In genomic region chr1:221429262-221429661, GRCh38 we compare ENCODE assay signal across 18 cellular contexts.
DNase-seq lines count a peak whose midpoint lies in the region; TF ChIP-seq lines count a peak whose summit lies in the region.
"Had no signal": no experiment of that assay in that cellular context is flagged by ENCODE, and none has a peak within 500 bp of the region (broad histone marks: within the 10 kb centered on the region; RNA-seq: fewer than 3 reads in every experiment).

No MANE protein-coding gene starts in this region.

- peaks cover 9% of the 10 kb centered on the region for H3K27me3 Mint-ChIP-seq in chondrocyte (ENCODE audit: low read depth)

- H3K36me3 Mint-ChIP-seq in chondrocyte (ENCODE audit: low read depth), result no peaks in the 10 kb centered on the region

- H3K4me1 Mint-ChIP-seq in chondrocyte (ENCODE audit: low read depth), result no peaks in the 10 kb centered on the region
- H3K4me1 Mint-ChIP-seq: activated B cell treated with CpG ODN at 0.5 μM for 24 hours; central memory CD8-positive, alpha-beta T cell had no signal

- H3K9me3 ChIP-seq in HEK293 (ENCODE audit: control insufficient read depth, insufficient read depth, low read depth, low read length), result no peaks in the 10 kb centered on the region

- POLR2A ChIA-PET in HEK293 (lab: Yijun Ruan, JAX), result no interaction called here
- POLR2A ChIA-PET in HEK293T (lab: Yijun Ruan, JAX), result no interaction called here

- no peaks in the 10 kb centered on the region for H3K27me3 ChIP-seq in ACC112 (ENCODE audit: insufficient read depth, low read length)
- H3K27me3 ChIP-seq: left lung had no signal

- no peaks in the 10 kb centered on the region for H3K79me2 ChIP-seq in ACC112 (ENCODE audit: control insufficient read depth, insufficient read depth, low read length, unreplicated experiment)

- CTCF ChIA-PET in HEK293 (lab: Yijun Ruan, JAX), result interaction anchor here (0.7 to 8.2 kb wide), 4 partner anchors 167 to 524 kb away, joined by 3 to 115 read pairs (median 3); no protein-coding TSS in a partner anchor
- CTCF ChIA-PET in HEK293T (lab: Yijun Ruan, JAX), result interaction anchor here (0.7 kb wide), 1 partner anchor 403 kb away, joined by 3 read pairs; no protein-coding TSS in a partner anchor

- H3K27ac ChIP-seq in ACC112 (ENCODE audit: low read depth, low read length), result peak overlapping the region; percentile 17; the same call in 1 of the 2 replicates
- H3K27ac ChIP-seq in HEK293 (ENCODE audit: extremely low read depth, low read depth, low read length), result no peak overlapping the region
- H3K27ac ChIP-seq: left lung had no signal

- H3K9me3 Mint-ChIP-seq in chondrocyte (ENCODE audit: low read depth), result peaks cover 12% of the 10 kb centered on the region

- no peak overlapping the region for H3K4me3 ChIP-seq in ACC112 (ENCODE audit: low read depth, low read length)
- H3K4me3 ChIP-seq in HEK293 (ENCODE audit: low read depth, low read length), result no peak overlapping the region
- H3K4me3 ChIP-seq: left lung had no signal

- H3K4me3 Mint-ChIP-seq in chondrocyte (ENCODE audit: unreplicated experiment), result no peak overlapping the region
- H3K4me3 Mint-ChIP-seq: activated B cell treated with CpG ODN at 0.5 μM for 24 hours; activated T-helper 1 cell treated with anti-CD3 and anti-CD28 coated beads, Interleukin-12 subunit alpha, Interleukin-12 subunit beta, Interleukin-2, Interleukin-4 antibody, amounts not matched to agents 30 ng/mL and 10 ng/mL and 1 ng/mL, durations not matched to agents 14 hours and 24 hours and 36 hours; central memory CD8-positive, alpha-beta T cell; effector memory CD8-positive, alpha-beta T cell; T-helper 1 cell treated with Interleukin-12 subunit alpha and Interleukin-12 subunit beta and Interleukin-4 antibody, amounts not matched to agents 30 μg/mL and 1 μg/mL, for 36 hours had no signal

- H2AFZ ChIP-seq in ACC112 (ENCODE audit: low read length, unreplicated experiment), result no peak overlapping the region

- H3K4me1 ChIP-seq in ACC112 (ENCODE audit: control insufficient read depth, insufficient read depth, low read length, unreplicated experiment), result peaks cover 27% of the 10 kb centered on the region
- H3K4me1 ChIP-seq in HEK293 (ENCODE audit: control insufficient read depth, insufficient read depth, low read length), result no peaks in the 10 kb centered on the region

- no peaks in the 10 kb centered on the region for H3K36me3 ChIP-seq in ACC112 (ENCODE audit: insufficient read depth, low read length)
- no peaks in the 10 kb centered on the region for H3K36me3 ChIP-seq in HEK293 (ENCODE audit: control insufficient read depth in 2 of 2, insufficient read depth in 1 of 2, low read length in 2 of 2)
- H3K36me3 ChIP-seq: left lung had no signal

- TF ChIP-seq CTCF in HEK293 (tag by site-specific recombination; IDR thresholded peaks at IDR 0.05) (no peak), chondrocyte (IDR thresholded peaks at IDR 0.05) (no peak)

- no peak overlapping the region for H3K27ac Mint-ChIP-seq in chondrocyte (ENCODE audit: unreplicated experiment)
- H3K27ac Mint-ChIP-seq: activated B cell treated with CpG ODN at 0.5 μM for 24 hours; activated T-helper 1 cell treated with anti-CD3 and anti-CD28 coated beads, Interleukin-12 subunit alpha, Interleukin-12 subunit beta, Interleukin-2, Interleukin-4 antibody, amounts not matched to agents 30 ng/mL and 10 ng/mL and 1 ng/mL, durations not matched to agents 14 hours and 24 hours and 36 hours; effector memory CD8-positive, alpha-beta T cell; T-helper 1 cell treated with Interleukin-12 subunit alpha and Interleukin-12 subunit beta and Interleukin-4 antibody, amounts not matched to agents 30 μg/mL and 1 μg/mL, for 36 hours had no signal

- DNase-seq in RPMI7951 (ENCODE audit: low read depth) (peak; percentile 47), fibroblast of peridontal ligament (ENCODE audit: extremely low read depth) (peak; percentile 76), HEK293T (ENCODE audit: extremely low spot score) (no peak), chondrocyte (ENCODE audit: low spot score) (no peak), NCI-H2196 (lab: John Stamatoyannopoulos, UW; ENCODE audit: unreplicated experiment) (no peak)
- DNase-seq in stimulated activated CD4-positive, alpha-beta T cell treated with anti-CD3 and anti-CD28 coated beads, Interleukin-2, amount 100 ng/mL, for 24 hours, result no peak
- DNase-seq: activated B cell treated with CpG ODN at 0.5 μM for 24 hours; effector memory CD8-positive, alpha-beta T cell; left lung; NCI-H1105 treated with DMSO at 0.1 percent for 48 hours; NCI-H2171; NCI-H82; retina had no signal

TF ChIP-seq in HEK293, 187 proteins besides CTCF, POLR2A, EP300 and RAD21:
- no peak for TF ChIP-seq TCF7L2 (IDR thresholded peaks at IDR 0.05; ENCODE audit: borderline replicate concordance, low read depth, low read length)
- no peak for TF ChIP-seq ZNF169 (tag by site-specific recombination; IDR thresholded peaks at IDR 0.05)
- no peak for TF ChIP-seq ZNF664 (tag by site-specific recombination; IDR thresholded peaks at IDR 0.05)
- TF ChIP-seq ZNF433 (tag by site-specific recombination; IDR thresholded peaks at IDR 0.05; ENCODE audit: low read depth), result no peak
- TF ChIP-seq ZNF791 (tag by site-specific recombination; IDR thresholded peaks at IDR 0.05), result peak; percentile 81
- TF ChIP-seq TRIM28 (IDR thresholded peaks at IDR 0.05; ENCODE audit: borderline replicate concordance, low read length), result no peak; the same call in 1 of the 2 replicates
- peak; percentile 93 for TF ChIP-seq SETDB1 (IDR thresholded peaks at IDR 0.05; ENCODE audit: insufficient read length, low read length)
- TF ChIP-seq RBAK (tag by site-specific recombination; IDR thresholded peaks at IDR 0.05), result no peak
TF ChIP-seq in HEK293: peak in this region for 2.

TF ChIP-seq in HEK293T, 16 proteins besides CTCF, POLR2A, EP300 and RAD21:
- TF ChIP-seq TARDBP (IDR thresholded peaks at IDR 0.05) (no peak), CTBP1 (IDR thresholded peaks at IDR 0.05; ENCODE audit: borderline replicate concordance) (no peak), ARNT (IDR thresholded peaks at IDR 0.05) (no peak), SUZ12 (IDR thresholded peaks at IDR 0.05) (no peak), SP1 (IDR thresholded peaks at IDR 0.05) (no peak)

Comparison
In these comparisons a context has a peak if more than half of its experiments do, and no peak if none do; other contexts are left out.
1. DNase-seq: peak in RPMI7951 (single experiment) and fibroblast of peridontal ligament (single experiment); none in stimulated activated CD4-positive, alpha-beta T cell treated with anti-CD3 and anti-CD28 coated beads, Interleukin-2, amount 100 ng/mL, for 24 hours (0 of 2), HEK293T (single experiment), chondrocyte (single experiment) and NCI-H2196 (single experiment).